Comparison of ENCODE assay signal across 19 cellular contexts in genomic region chr15:95425859-95426258, GRCh38.
DNase-seq lines count a peak whose midpoint lies in the region; ATAC-seq, FAIRE-seq and TF ChIP-seq lines count a peak whose summit lies in the region.
"Had no signal": no experiment of that assay in that cellular context is flagged by ENCODE, and none has a peak within 500 bp of the region (broad histone marks: within the 10 kb centered on the region; RNA-seq: fewer than 3 reads in every experiment).

No MANE protein-coding gene starts in this region.

- TF ChIP-seq RAD21 in K562 (CRISPR knock-in tag; conservative IDR thresholded peaks at IDR 0.05 in 1 of 2, IDR thresholded peaks at IDR 0.05 in 1 of 2) = no peak

- in situ Hi-C loops in K562 (cut with MboI) = no loop called here

- no peak overlapping the region for H3K27ac ChIP-seq in K562 (ENCODE audit: extremely low read depth, low read depth, low read length)

- H3K27me3 ChIP-seq in K562 (ENCODE audit: control insufficient read depth in 2 of 2, insufficient read depth in 2 of 2, low read length in 2 of 2) = no peaks in the 10 kb centered on the region

- H3K4me1 ChIP-seq in K562 (replicated peaks in 1 of 2; ENCODE audit: control insufficient read depth in 2 of 2, insufficient read depth in 2 of 2, low read length in 2 of 2) = no peaks in the 10 kb centered on the region
- no peaks in the 10 kb centered on the region for H3K4me1 ChIP-seq in mucosa of descending colon (ENCODE audit: low read depth)

- no peak for TF ChIP-seq POLR2A in K562 (conservative IDR thresholded peaks at IDR 0.05)

- WGBS in K562 (ENCODE audit: insufficient coverage, low coverage, missing lambda C conversion rate) = 9% methylated on average over 1 of the region's 1 CpG

- no peak for ATAC-seq in K562
- no peak for ATAC-seq in mucosa of descending colon
- no peak for ATAC-seq in GM19324 (IDR thresholded peaks at IDR 0.05; ENCODE audit: low FRiP score, unreplicated experiment)

- no peaks in the 10 kb centered on the region for H3K9me1 ChIP-seq in K562 (ENCODE audit: control insufficient read depth, insufficient read depth, low read length)

- no peak for TF ChIP-seq EP300 in K562 (IDR thresholded peaks at IDR 0.05; ENCODE audit: low read length)

- POLR2A ChIA-PET in K562 (lab: Yijun Ruan, JAX) = no interaction called here

- no peaks in the 10 kb centered on the region; the same call in 1 of the 2 replicates for H3K9me3 ChIP-seq in K562 (replicated peaks; ENCODE audit: control insufficient read depth, insufficient read depth, low read depth, low read length)
- peaks cover 8% of the 10 kb centered on the region for H3K9me3 ChIP-seq in mucosa of descending colon

- TF ChIP-seq CTCF in K562 (IDR thresholded peaks at IDR 0.05 in 2 of 3, conservative IDR thresholded peaks at IDR 0.05 in 1 of 3; ENCODE audit: insufficient read depth in 2 of 3, low read depth in 1 of 3, low read length in 3 of 3) (no peak), mucosa of descending colon (IDR thresholded peaks at IDR 0.05) (no peak)

- no peak overlapping the region for H3K9ac ChIP-seq in K562 (ENCODE audit: insufficient read depth in 1 of 2, low read depth in 2 of 2, low read length in 2 of 2)

- H3K4me2 ChIP-seq in K562 (ENCODE audit: insufficient read depth, low read length) = no peak overlapping the region

- intact Hi-C loops in K562 (cut with micrococcal nuclease) (no loop called here), mucosa of descending colon (cut with DNase I, micrococcal nuclease) (no loop called here)

- FAIRE-seq in A204.1 (lab: Jason Lieb, UNC) (peak; percentile 54), K562 (lab: Jason Lieb, UNC) (no peak), frontal cortex (lab: Jason Lieb, UNC) (peak; percentile 44)
- FAIRE-seq: GM12891, GM18507 had no signal

- no peaks in the 10 kb centered on the region for H4K20me1 ChIP-seq in K562 (replicated peaks; ENCODE audit: control insufficient read depth, insufficient read depth, low read length)

- DNase-seq in K562 (ENCODE audit: extremely low read depth in 1 of 4, low spot score in 3 of 4) (no peak), frontal cortex (ENCODE audit: low spot score in 2 of 2) (no peak), mucosa of descending colon (no peak)
- DNase-seq in activated CD4-positive, alpha-beta T cell treated with anti-CD3 and anti-CD28 coated beads for 4 hours = no peak
- DNase-seq: 8988T; C1 segment of cervical spinal cord; Calu3; CD4-positive, alpha-beta memory T cell; COR-L47; DMS53; DMS79 treated with DMSO at 0.1 percent for 48 hours; GF-D8; GOT3; H7; HCEC 1CT had no signal

- BruUV-seq in K562 (replicated peaks; lab: Mats Ljungman, UMichigan) = no TSS peak

- H3K4me3 ChIP-seq in K562 = no peak overlapping the region
- H3K4me3 ChIP-seq in mucosa of descending colon = no peak overlapping the region

- H3K36me3 ChIP-seq in K562 (ENCODE audit: control insufficient read depth, insufficient read depth, low read length) = no peaks in the 10 kb centered on the region
- no peaks in the 10 kb centered on the region for H3K36me3 ChIP-seq in mucosa of descending colon (ENCODE audit: low read depth)

- CTCF ChIA-PET in K562 (lab: Yijun Ruan, JAX; ENCODE audit: low intra/inter-chr PET ratio) = no interaction called here

- H2AFZ ChIP-seq in K562 (ENCODE audit: low read depth, low read length) = no peak overlapping the region

- H3K79me2 ChIP-seq in K562 (ENCODE audit: control insufficient read depth, insufficient read depth, low read length) = no peaks in the 10 kb centered on the region

TF ChIP-seq in K562, 482 proteins besides CTCF, POLR2A, EP300 and RAD21 (continues in another document):
- TF ChIP-seq GTF2F1 (IDR thresholded peaks at IDR 0.05; ENCODE audit: low read depth, low read length) = no peak
- TF ChIP-seq NFRKB (IDR thresholded peaks at IDR 0.05; ENCODE audit: low read depth) = no peak
- TF ChIP-seq KLF10 (CRISPR knock-in tag; IDR thresholded peaks at IDR 0.05) = no peak
- no peak for TF ChIP-seq HDAC8 (tag; IDR thresholded peaks at IDR 0.05)
- no peak for TF ChIP-seq CEBPG (CRISPR knock-in tag; IDR thresholded peaks at IDR 0.05)
- TF ChIP-seq CEBPG (tag; conservative IDR thresholded peaks at IDR 0.05 in 1 of 2, IDR thresholded peaks at IDR 0.05 in 1 of 2) = peak; percentile 68 to 93
- no peak for TF ChIP-seq MTA2 (IDR thresholded peaks at IDR 0.05; ENCODE audit: low read depth)
- TF ChIP-seq HNRNPLL (IDR thresholded peaks at IDR 0.05; ENCODE audit: low read depth, low read length, poor library complexity, severe bottlenecking) = no peak
- no peak for TF ChIP-seq CBFA2T2 (conservative IDR thresholded peaks at IDR 0.05)
- TF ChIP-seq ZNF699 (CRISPR knock-in tag; IDR thresholded peaks at IDR 0.05; ENCODE audit: insufficient replicate concordance) = no peak
- TF ChIP-seq PRDM10 (IDR thresholded peaks at IDR 0.05; ENCODE audit: partially characterized antibody) = no peak
- no peak for TF ChIP-seq THRAP3 (IDR thresholded peaks at IDR 0.05; ENCODE audit: borderline replicate concordance)
- TF ChIP-seq PCBP2 (IDR thresholded peaks at IDR 0.05; ENCODE audit: low read depth, low read length, poor library complexity, severe bottlenecking) = no peak
- TF ChIP-seq ZBTB17 (CRISPR knock-in tag; IDR thresholded peaks at IDR 0.05) = no peak
- TF ChIP-seq ATF3 (IDR thresholded peaks at IDR 0.05) = peak; percentile 68; the same call in 1 of the 2 replicates
- TF ChIP-seq ATF3 (CRISPR knock-in tag; conservative IDR thresholded peaks at IDR 0.05) = no peak
- no peak for TF ChIP-seq HNRNPUL1 (IDR thresholded peaks at IDR 0.05; ENCODE audit: low read length)
- no peak for TF ChIP-seq CLOCK (CRISPR knock-in tag; IDR thresholded peaks at IDR 0.05; ENCODE audit: borderline replicate concordance)
- TF ChIP-seq L3MBTL2 (IDR thresholded peaks at IDR 0.05) = no peak
- peak; percentile 56; the same call in 1 of the 2 replicates for TF ChIP-seq CEBPB (tag; IDR thresholded peaks at IDR 0.05)
- no peak for TF ChIP-seq TEAD2 (tag; IDR thresholded peaks at IDR 0.05)
